ENCODE assay signal across 12 cellular contexts in the genomic region with DNA sequence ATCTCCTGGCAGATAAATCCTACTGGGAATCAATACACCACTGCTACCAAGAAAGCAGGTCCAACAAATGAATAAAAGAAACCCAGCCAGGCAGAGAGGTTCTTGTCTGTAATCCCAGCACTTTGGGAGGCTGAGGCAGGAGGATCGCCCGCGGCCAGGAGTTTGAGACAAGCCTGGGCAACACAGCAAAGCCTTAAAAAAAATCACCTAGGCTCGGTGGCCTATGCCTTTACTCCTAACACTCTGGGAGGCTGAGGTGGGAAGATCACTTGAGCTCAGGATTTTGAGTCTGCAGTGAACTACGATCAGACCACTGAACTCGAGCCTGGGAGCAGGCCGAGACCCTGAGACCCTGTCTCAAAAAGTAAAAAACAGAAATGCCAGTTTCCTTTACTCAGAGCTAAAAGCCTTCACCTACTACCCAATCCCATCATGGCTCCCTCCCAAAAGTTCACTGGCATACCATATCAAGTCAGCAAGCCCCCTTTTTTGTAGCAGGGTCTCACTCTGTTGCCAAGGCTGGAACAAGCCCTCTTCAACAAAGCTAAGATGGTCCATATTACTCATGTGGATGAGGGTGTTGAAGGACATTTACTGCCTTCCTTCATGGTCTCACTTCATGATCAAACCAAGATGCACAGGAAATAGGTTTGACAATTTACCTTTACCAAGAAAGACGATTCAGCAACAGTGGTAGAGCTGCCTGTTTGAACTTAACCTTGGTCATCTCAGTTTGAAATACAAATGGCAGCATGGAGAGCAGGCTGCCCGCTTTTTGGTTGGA. TPM values are rescaled to one million over a fixed set of nuclear protein-coding genes. Genes with fewer than 3 reads are reported as not detected.
DNase-seq lines count a peak whose midpoint lies in the region; ATAC-seq, FAIRE-seq and TF ChIP-seq lines count a peak whose summit lies in the region.
"Had no signal": no experiment of that assay in that cellular context is flagged by ENCODE, and none has a peak within 500 bp of the region (broad histone marks: within the 10 kb centered on the region; RNA-seq: fewer than 3 reads in every experiment).

No MANE protein-coding gene starts in this region.

- peak overlapping the region; percentile 29 to 97 (median 94) for H3K4me3 Mint-ChIP-seq in CD8-positive, alpha-beta memory T cell
- H3K4me3 Mint-ChIP-seq in brain (peak overlapping the region in 4 of 5 experiments; percentile 27 to 86 (median 54)), nephron (peak overlapping the region in 2 of 3 experiments; percentile 25 to 53)

- H3K36me3 ChIP-seq in CD8-positive, alpha-beta memory T cell (ENCODE audit: insufficient read depth, low read length), result no peaks in the 10 kb centered on the region
- peaks cover 84% of the 10 kb centered on the region for H3K36me3 ChIP-seq in Karpas-422 (ENCODE audit: insufficient read depth, low read length)

- POLR2A ChIA-PET in CD8-positive, alpha-beta memory T cell (lab: Charles Lee), result no interaction called here

- H3K4me1 Mint-ChIP-seq in CD8-positive, alpha-beta memory T cell, result peaks cover 83 to 94% (median 88%) of the 10 kb centered on the region in 3 donors
- peaks cover 90% of the 10 kb centered on the region for H3K4me1 Mint-ChIP-seq in brain
- H3K4me1 Mint-ChIP-seq in nephron, result peaks cover 80% of the 10 kb centered on the region

- no peak for DNase-seq in CD8-positive, alpha-beta memory T cell
- DNase-seq in Karpas-422 (no peak), HTR-8/SVneo (ENCODE audit: insufficient read length, low spot score) (no peak), cerebellum (ENCODE audit: low spot score) (no peak)
- no peak for DNase-seq in stimulated activated naive CD4-positive, alpha-beta T cell (lab: John Stamatoyannopoulos, UW)
- DNase-seq: amniotic stem cell, KG1, retina, SIG-M5 had no signal

- H3K9me2 ChIP-seq in Karpas-422 (replicated peaks; ENCODE audit: insufficient read depth, low read length), result no peaks in the 10 kb centered on the region

- H4K20me1 ChIP-seq in Karpas-422 (ENCODE audit: insufficient read depth, low read depth, low read length), result peaks cover 91% of the 10 kb centered on the region

- H3K9me3 ChIP-seq in CD8-positive, alpha-beta memory T cell (ENCODE audit: low read length), result no peaks in the 10 kb centered on the region
- no peaks in the 10 kb centered on the region for H3K9me3 ChIP-seq in Karpas-422 (ENCODE audit: low read length)

- H3K36me3 Mint-ChIP-seq in CD8-positive, alpha-beta memory T cell, result peaks cover 0 to 15% (median 2%) of the 10 kb centered on the region in 3 donors
- H3K36me3 Mint-ChIP-seq in brain (peaks cover 19% of the 10 kb centered on the region), nephron (ENCODE audit: low read depth) (peaks cover 13% of the 10 kb centered on the region)

- peak overlapping the region; percentile 87 for H3K4me2 ChIP-seq in Karpas-422 (ENCODE audit: low read depth, low read length, poor library complexity, severe bottlenecking)

- peaks cover 73% of the 10 kb centered on the region for H3K4me1 ChIP-seq in CD8-positive, alpha-beta memory T cell (ENCODE audit: insufficient read depth, low read length)
- H3K4me1 ChIP-seq in Karpas-422 (ENCODE audit: low read length), result peaks cover 91% of the 10 kb centered on the region

- peak overlapping the region; percentile 74 to 97 (median 90) for H3K27ac Mint-ChIP-seq in CD8-positive, alpha-beta memory T cell
- H3K27ac Mint-ChIP-seq in brain (peak overlapping the region in 4 of 5 experiments; percentile 70 to 100 (median 92)), nephron (peak overlapping the region; percentile 89 to 99 (median 96))

- no peaks in the 10 kb centered on the region for H3K27me3 Mint-ChIP-seq in CD8-positive, alpha-beta memory T cell
- H3K27me3 Mint-ChIP-seq in brain (peaks cover 16% of the 10 kb centered on the region), nephron (ENCODE audit: low read depth) (no peaks in the 10 kb centered on the region)

- no peaks in the 10 kb centered on the region for H3K27me3 ChIP-seq in CD8-positive, alpha-beta memory T cell (ENCODE audit: insufficient read depth, low read length, poor library complexity, severe bottlenecking)
- H3K27me3 ChIP-seq in Karpas-422 (ENCODE audit: low read length), result no peaks in the 10 kb centered on the region

- H3K9me3 Mint-ChIP-seq in CD8-positive, alpha-beta memory T cell, result no peaks in the 10 kb centered on the region
- H3K9me3 Mint-ChIP-seq in brain, result no peaks in the 10 kb centered on the region
- no peaks in the 10 kb centered on the region for H3K9me3 Mint-ChIP-seq in nephron

- ATAC-seq in HG02678 (IDR thresholded peaks at IDR 0.05; ENCODE audit: unreplicated experiment), result no peak

- peaks cover 100% of the 10 kb centered on the region for H3K79me2 ChIP-seq in Karpas-422 (ENCODE audit: low read length)

- TF ChIP-seq CTCF in brain (conservative IDR thresholded peaks at IDR 0.05), result no peak
- no peak for TF ChIP-seq CTCF in nephron (IDR thresholded peaks at IDR 0.05; ENCODE audit: unreplicated experiment in 3 of 3)

- H3K9ac ChIP-seq in Karpas-422 (ENCODE audit: low read length), result peak overlapping the region; percentile 98

- no peak for FAIRE-seq in HTR-8/SVneo (lab: Jason Lieb, UNC)

- no peak overlapping the region for H2AFZ ChIP-seq in Karpas-422 (ENCODE audit: low read length)

- H3K4me3 ChIP-seq in CD8-positive, alpha-beta memory T cell (ENCODE audit: low read length), result no peak overlapping the region
- peak overlapping the region; percentile 79; the same call in 1 of the 2 replicates for H3K4me3 ChIP-seq in Karpas-422 (ENCODE audit: low read length)

- CTCF ChIA-PET in CD8-positive, alpha-beta memory T cell (lab: Charles Lee), result interaction anchor here (1.1 to 3.0 kb wide), 5 partner anchors 12 to 459 kb away, joined by 3 to 12 read pairs (median 4); partner anchors contain the start of gene RRBP1

- H3K27ac ChIP-seq in CD8-positive, alpha-beta memory T cell (ENCODE audit: low read depth, low read length), result no peak overlapping the region
- H3K27ac ChIP-seq in Karpas-422 (ENCODE audit: low read length), result peak overlapping the region; percentile 97

RNA-seq across cellular contexts. Expression of gene SNX5, which starts 5.3 kb away (rescaled TPM):
- total RNA-seq in CD8-positive, alpha-beta memory T cell, result 100 to 1,000 TPM; 174 to 191 TPM
- 89.0 TPM for polyA plus RNA-seq in CD8-positive, alpha-beta memory T cell
- 195 and 298 TPM in 2 replicates for total RNA-seq in Karpas-422 (2014; rRNA removed; shearing (Covaris generic); ENCODE audit: low replicate concordance)
- polyA plus RNA-seq in brain (ENCODE audit: insufficient read depth, low read depth, low replicate concordance), result 39.1 TPM
- total RNA-seq in cerebellum, result 79.8 TPM

RNA-seq across cellular contexts. Expression of gene MGME1, which starts 5.5 kb away (rescaled TPM):
- total RNA-seq in CD8-positive, alpha-beta memory T cell, result 10 to 100 TPM; 29.2 to 31.8 TPM
- polyA plus RNA-seq in CD8-positive, alpha-beta memory T cell, result 11.9 TPM
- total RNA-seq in Karpas-422 (2014; rRNA removed; shearing (Covaris generic); ENCODE audit: low replicate concordance), result 23.3 and 26.5 TPM in 2 replicates
- polyA plus RNA-seq in brain (ENCODE audit: insufficient read depth, low read depth, low replicate concordance), result 13.5 TPM
- 11.3 TPM for total RNA-seq in cerebellum

Comparison
In these comparisons a context has a peak if more than half of its experiments do, and no peak if none do; other contexts are left out.
1. H3K4me3 Mint-ChIP-seq: peak in every context shown above with its lines; median percentile 94 in CD8-positive, alpha-beta memory T cell; 54 in brain; 39 in nephron.